Comparison of ENCODE assay signal across 12 cellular contexts in genomic region chr2:5914831-5915611, GRCh38.
DNase-seq lines count a peak whose midpoint lies in the region; ATAC-seq, FAIRE-seq and TF ChIP-seq lines count a peak whose summit lies in the region.
"Had no signal": no experiment of that assay in that cellular context is flagged by ENCODE, and none has a peak within 500 bp of the region (broad histone marks: within the 10 kb centered on the region; RNA-seq: fewer than 3 reads in every experiment).

No MANE protein-coding gene starts in this region.

- H3K9me3 Mint-ChIP-seq in stimulated activated memory B cell treated with anti-CD40 and anti-IgM and Interleukin-4, amounts not matched to agents 10 μg/mL and 1 μg/mL and 100 μg/mL, for 72 hours = peaks cover 8% of the 10 kb centered on the region

- FAIRE-seq in small intestine (lab: Jason Lieb, UNC) = no peak
- FAIRE-seq: A204.1, colon had no signal

- no peaks in the 10 kb centered on the region for H3K36me3 Mint-ChIP-seq in stimulated activated memory B cell treated with anti-CD40 and anti-IgM and Interleukin-4, amounts not matched to agents 10 μg/mL and 1 μg/mL and 100 μg/mL, for 72 hours

- H3K4me1 ChIP-seq in body of pancreas = no peaks in the 10 kb centered on the region
- H3K4me1 ChIP-seq in thoracic aorta (ENCODE audit: control insufficient read depth in 1 of 2, low read depth in 2 of 2) = no peaks in the 10 kb centered on the region
- no peaks in the 10 kb centered on the region for H3K4me1 ChIP-seq in small intestine (ENCODE audit: control insufficient read depth in 2 of 2, insufficient read depth in 1 of 2, low read depth in 1 of 2, low read length in 1 of 2)
- H3K4me1 ChIP-seq: SJSA1 had no signal

- no peak overlapping the region for H3K27ac Mint-ChIP-seq in stimulated activated memory B cell treated with anti-CD40 and anti-IgM and Interleukin-4, amounts not matched to agents 10 μg/mL and 1 μg/mL and 100 μg/mL, for 72 hours

- H3K9me3 ChIP-seq in body of pancreas = no peaks in the 10 kb centered on the region
- H3K9me3 ChIP-seq in thoracic aorta = no peaks in the 10 kb centered on the region
- H3K9me3 ChIP-seq in small intestine (ENCODE audit: control insufficient read depth, low read depth) = no peaks in the 10 kb centered on the region

- no peaks in the 10 kb centered on the region for H3K4me1 Mint-ChIP-seq in stimulated activated memory B cell treated with anti-CD40 and anti-IgM and Interleukin-4, amounts not matched to agents 10 μg/mL and 1 μg/mL and 100 μg/mL, for 72 hours

- peak in 1 of 7 experiments; percentile 16 for TF ChIP-seq CTCF in body of pancreas (IDR thresholded peaks at IDR 0.05)
- no peak for TF ChIP-seq CTCF in thoracic aorta (IDR thresholded peaks at IDR 0.05)

- H3K27ac ChIP-seq in body of pancreas (peak overlapping the region in 1 of 4 donors; percentile 43), thoracic aorta (peak overlapping the region in 1 of 2 donors; percentile 45), small intestine (ENCODE audit: low read depth in 1 of 2, low read length in 1 of 2) (no peak overlapping the region)
- H3K27ac ChIP-seq: SJSA1 had no signal

- DNase-seq in NCI-H1417 (lab: John Stamatoyannopoulos, UW) = peak; percentile 44 to 78 (median 76)
- DNase-seq in NCI-H1417 treated with DMSO at 0.1 percent for 48 hours (lab: John Stamatoyannopoulos, UW) = no peak
- peak in 2 of 4 donors; percentile 8 to 16 for DNase-seq in body of pancreas
- DNase-seq in kidney glomerular epithelial cell (lab: John Stamatoyannopoulos, UW) = peak; percentile 30
- no peak for DNase-seq in thoracic aorta (ENCODE audit: low spot score)
- no peak for DNase-seq in small intestine
- no peak for DNase-seq in NCI-H1436 treated with DMSO at 0.1 percent for 48 hours (lab: John Stamatoyannopoulos, UW)
- DNase-seq: NCI-H1048 had no signal

- H3K4me3 Mint-ChIP-seq in stimulated activated memory B cell treated with anti-CD40 and anti-IgM and Interleukin-4, amounts not matched to agents 10 μg/mL and 1 μg/mL and 100 μg/mL, for 72 hours = no peak overlapping the region

- intact Hi-C loops in body of pancreas (cut with DNase I) = no loop called here

- no peak for TF ChIP-seq POLR2A in body of pancreas (IDR thresholded peaks at IDR 0.05)

- H3K4me3 ChIP-seq in body of pancreas (no peak overlapping the region), thoracic aorta (no peak overlapping the region), small intestine (ENCODE audit: low read depth in 1 of 2, low read length in 2 of 2) (no peak overlapping the region)
- H3K4me3 ChIP-seq: SJSA1 had no signal

- no peaks in the 10 kb centered on the region for H3K27me3 Mint-ChIP-seq in stimulated activated memory B cell treated with anti-CD40 and anti-IgM and Interleukin-4, amounts not matched to agents 10 μg/mL and 1 μg/mL and 100 μg/mL, for 72 hours

- H3K27me3 ChIP-seq in body of pancreas (no peaks in the 10 kb centered on the region), thoracic aorta (replicated peaks; ENCODE audit: insufficient read depth) (no peaks in the 10 kb centered on the region), small intestine (ENCODE audit: control insufficient read depth in 2 of 2, insufficient read depth in 2 of 2, low read length in 2 of 2) (no peaks in the 10 kb centered on the region)
- H3K27me3 ChIP-seq: SJSA1 had no signal

- WGBS in body of pancreas, 2 donors = 59 to 63% methylated on average over 7 of the region's 7 CpGs
- WGBS in small intestine, 3 donors = 56 to 78% (median 68%) methylated on average over 7 of the region's 7 CpGs

- ATAC-seq in body of pancreas (peak; percentile 72), thoracic aorta (ENCODE audit: insufficient number of reproducible peaks, low FRiP score, low read depth) (peak; percentile 53)
- no peak for ATAC-seq in stimulated activated memory B cell treated with anti-CD40 and anti-IgM and Interleukin-4, amounts not matched to agents 10 μg/mL and 1 μg/mL and 100 μg/mL, for 72 hours

- H3K36me3 ChIP-seq in body of pancreas (replicated peaks in 1 of 2; ENCODE audit: insufficient read depth in 1 of 2, low read depth in 2 of 2) (no peaks in the 10 kb centered on the region), thoracic aorta (no peaks in the 10 kb centered on the region), small intestine (ENCODE audit: control insufficient read depth in 2 of 2, insufficient read depth in 2 of 2, low read length in 2 of 2) (no peaks in the 10 kb centered on the region)
- H3K36me3 ChIP-seq: SJSA1 had no signal

Comparison
In these comparisons a context has a peak if more than half of its experiments do, and no peak if none do; other contexts are left out.
1. DNase-seq: peak in NCI-H1417 (3 of 3) and kidney glomerular epithelial cell (single experiment); none in NCI-H1417 treated with DMSO at 0.1 percent for 48 hours (single experiment), thoracic aorta (single experiment), small intestine (single experiment) and NCI-H1436 treated with DMSO at 0.1 percent for 48 hours (single experiment).